8 cellular contexts compared by ENCODE assay signal in genomic region chr9:114504341-114505186, GRCh38. TPM values are rescaled to one million over a fixed set of nuclear protein-coding genes. Genes with fewer than 3 reads are reported as not detected.
DNase-seq lines count a peak whose midpoint lies in the region; ATAC-seq and TF ChIP-seq lines count a peak whose summit lies in the region.

No MANE protein-coding gene starts in this region.

- intact Hi-C loops in left lung (cut with DNase I) = no loop called here

- no peaks in the 10 kb centered on the region for H3K9me3 Mint-ChIP-seq in HFFc6

- DNase-seq in AG10803 (ENCODE audit: low read depth) (peak; percentile 29), HFFc6 (no peak), coronary artery (ENCODE audit: low spot score) (no peak), left lung (peak; percentile 51 to 88), LoVo (ENCODE audit: low spot score) (no peak), NCI-H226 (no peak)
- peak in 3 of 4 experiments; percentile 13 to 36 (median 30) for DNase-seq in activated CD4-positive, CD25-positive, alpha-beta regulatory T cell (lab: John Stamatoyannopoulos, UW)
- DNase-seq in stimulated activated CD4-positive, alpha-beta T cell treated with anti-CD3 and anti-CD28 coated beads, Interleukin-4, amount 100 ng/mL, for 1 hour = peak; percentile 46

- no peaks in the 10 kb centered on the region for H3K36me3 Mint-ChIP-seq in HFFc6 (ENCODE audit: low read depth)

- H3K4me3 ChIP-seq in AG10803 (ENCODE audit: low read length) (peak overlapping the region; percentile 72), coronary artery (peak overlapping the region; percentile 81), left lung (peak overlapping the region; percentile 52 to 53)

- peak; percentile 33 for TF ChIP-seq CTCF in AG10803 (conservative IDR thresholded peaks at IDR 0.05; ENCODE audit: low read length)
- peak; percentile 55; the same call in 1 of the 2 replicates for TF ChIP-seq CTCF in HFFc6 (IDR thresholded peaks at IDR 0.05)
- no peak for TF ChIP-seq CTCF in coronary artery (IDR thresholded peaks at IDR 0.05)
- peak in 1 of 2 donors; percentile 13 for TF ChIP-seq CTCF in left lung (IDR thresholded peaks at IDR 0.05)

- H3K36me3 ChIP-seq in left lung = no peaks in the 10 kb centered on the region

- H3K4me3 Mint-ChIP-seq in HFFc6 = peak overlapping the region; percentile 90

- H3K9me3 ChIP-seq in left lung = no peaks in the 10 kb centered on the region

- peaks cover 3 to 26% of the 10 kb centered on the region in 2 donors for H3K4me1 ChIP-seq in left lung

- H3K4me1 Mint-ChIP-seq in HFFc6 (ENCODE audit: low read depth) = peaks cover 33% of the 10 kb centered on the region

- peaks cover 26% of the 10 kb centered on the region for H3K27me3 Mint-ChIP-seq in HFFc6 (ENCODE audit: insufficient read depth)

- H3K27ac Mint-ChIP-seq in HFFc6 = peak overlapping the region; percentile 73

- H3K27me3 ChIP-seq in left lung = peaks cover 21 to 79% of the 10 kb centered on the region in 2 donors

- ATAC-seq in left lung = peak; percentile 72

- peak overlapping the region in 1 of 2 donors; percentile 25 for H3K27ac ChIP-seq in coronary artery
- H3K27ac ChIP-seq in left lung = peak overlapping the region in 1 of 2 donors; percentile 68

RNA-seq across cellular contexts. Expression of gene WHRN, which starts 0.7 kb away (rescaled TPM):
- total RNA-seq in HFFc6 (2021; fragmentation: NEBNext Ultra II Directional; extraction: Animal tissue kit (Norgen Biotek cat#: 25700)) = 1 to 10 TPM; 3.0 to 4.8 (median 3.6) TPM
- 1 to 10 TPM; 5.1 to 6.8 TPM for total RNA-seq in left lung

Comparison
In these comparisons a context has a peak if more than half of its experiments do, and no peak if none do; other contexts are left out.
1. DNase-seq: peak in AG10803 (single experiment), activated CD4-positive, CD25-positive, alpha-beta regulatory T cell (3 of 4), left lung (2 of 2) and stimulated activated CD4-positive, alpha-beta T cell treated with anti-CD3 and anti-CD28 coated beads, Interleukin-4, amount 100 ng/mL, for 1 hour (single experiment); none in HFFc6 (single experiment), coronary artery (single experiment), LoVo (single experiment) and NCI-H226 (single experiment).
2. Peak in every context shown above with its lines, with median percentiles within 50 percentile points of each other: H3K4me3 ChIP-seq.